8 cellular contexts compared by ENCODE assay signal in genomic region chr20:53865905-53866786, GRCh38.
DNase-seq lines count a peak whose midpoint lies in the region; TF ChIP-seq lines count a peak whose summit lies in the region.

No MANE protein-coding gene starts in this region.

- peaks cover 31% of the 10 kb centered on the region for H3F3A ChIP-seq in DOHH2 (ENCODE audit: control insufficient read depth, insufficient read depth)

- H3K79me2 ChIP-seq in DOHH2 (ENCODE audit: control insufficient read depth, low read length): peaks cover 17% of the 10 kb centered on the region; the same call in 1 of the 2 replicates

- H3K36me3 Mint-ChIP-seq in activated T-helper 2 cell treated with anti-CD3 and anti-CD28 coated beads, Interferon-gamma antibody, Interleukin-2, Interleukin-4, amounts not matched to agents 10 μg/mL and 5 μg/mL and 100 μg/mL, durations not matched to agents 14 hours and 24 hours and 36 hours (ENCODE audit: low read depth): no peaks in the 10 kb centered on the region

- H3K9me3 Mint-ChIP-seq in activated T-helper 2 cell treated with anti-CD3 and anti-CD28 coated beads, Interferon-gamma antibody, Interleukin-2, Interleukin-4, amounts not matched to agents 10 μg/mL and 5 μg/mL and 100 μg/mL, durations not matched to agents 14 hours and 24 hours and 36 hours: no peaks in the 10 kb centered on the region

- H3K4me1 ChIP-seq in DOHH2 (ENCODE audit: control insufficient read depth, low read length): peaks cover 70% of the 10 kb centered on the region
- H3K4me1 ChIP-seq in left ventricle myocardium inferior: peaks cover 35% of the 10 kb centered on the region

- H3K4me3 Mint-ChIP-seq in activated T-helper 2 cell treated with anti-CD3 and anti-CD28 coated beads, Interferon-gamma antibody, Interleukin-2, Interleukin-4, amounts not matched to agents 10 μg/mL and 5 μg/mL and 100 μg/mL, durations not matched to agents 14 hours and 24 hours and 36 hours (ENCODE audit: low read depth): peak overlapping the region; percentile 72

- intact Hi-C loops in activated T-helper 2 cell treated with anti-CD3 and anti-CD28 coated beads, Interferon-gamma antibody, Interleukin-2, Interleukin-4, amounts not matched to agents 10 μg/mL and 5 μg/mL and 100 μg/mL, durations not matched to agents 14 hours and 24 hours and 36 hours (cut with micrococcal nuclease): loop anchor here (5.0 kb wide), 3 partner anchors 39 to 269 kb away; no protein-coding TSS in a partner anchor
- intact Hi-C loops in left ventricle myocardium inferior (cut with micrococcal nuclease): no loop called here

- no peaks in the 10 kb centered on the region for H3K9me2 ChIP-seq in DOHH2 (replicated peaks; ENCODE audit: control insufficient read depth, low read length)

- peak overlapping the region; percentile 50 for H3K4me3 ChIP-seq in DOHH2 (ENCODE audit: low read length)
- peak overlapping the region; percentile 35 for H3K4me3 ChIP-seq in left ventricle myocardium inferior
- H3K4me3 ChIP-seq in retinal pigment epithelial cell (ENCODE audit: low read length): peak overlapping the region; percentile 26

- DNase-seq in MV-4-11 (lab: John Stamatoyannopoulos, UW) (peak; percentile 23), left ventricle myocardium inferior (no peak), retinal pigment epithelial cell (ENCODE audit: low read depth) (no peak), foreskin melanocyte (no peak), NK-92 (lab: John Stamatoyannopoulos, UW; ENCODE audit: unreplicated experiment) (no peak), NCI-H2029 treated with DMSO at 0.1 percent for 48 hours (lab: John Stamatoyannopoulos, UW) (no peak)
- no peak for DNase-seq in activated T-helper 2 cell treated with anti-CD3 and anti-CD28 coated beads, Interferon-gamma antibody, Interleukin-2, Interleukin-4, amounts not matched to agents 10 μg/mL and 5 μg/mL and 100 μg/mL, durations not matched to agents 14 hours and 24 hours and 36 hours (ENCODE audit: low spot score)

- H3K9me3 ChIP-seq in DOHH2 (ENCODE audit: control insufficient read depth, insufficient read depth, low read length): no peaks in the 10 kb centered on the region
- no peaks in the 10 kb centered on the region for H3K9me3 ChIP-seq in left ventricle myocardium inferior (replicated peaks)

- H3K4me1 Mint-ChIP-seq in activated T-helper 2 cell treated with anti-CD3 and anti-CD28 coated beads, Interferon-gamma antibody, Interleukin-2, Interleukin-4, amounts not matched to agents 10 μg/mL and 5 μg/mL and 100 μg/mL, durations not matched to agents 14 hours and 24 hours and 36 hours (ENCODE audit: low read depth): peaks cover 56% of the 10 kb centered on the region

- no peaks in the 10 kb centered on the region for H3K27me3 Mint-ChIP-seq in activated T-helper 2 cell treated with anti-CD3 and anti-CD28 coated beads, Interferon-gamma antibody, Interleukin-2, Interleukin-4, amounts not matched to agents 10 μg/mL and 5 μg/mL and 100 μg/mL, durations not matched to agents 14 hours and 24 hours and 36 hours (ENCODE audit: low read depth)

- H3K4me2 ChIP-seq in DOHH2 (ENCODE audit: low read length): peak overlapping the region; percentile 65

- TF ChIP-seq CTCF in DOHH2 (IDR thresholded peaks at IDR 0.05; ENCODE audit: low read depth, low read length, poor library complexity, severe bottlenecking) (no peak), left ventricle myocardium inferior (IDR thresholded peaks at IDR 0.05; ENCODE audit: borderline replicate concordance) (no peak), retinal pigment epithelial cell (conservative IDR thresholded peaks at IDR 0.05; ENCODE audit: low read depth, low read length) (no peak)

- H3K36me3 ChIP-seq in DOHH2 (ENCODE audit: control insufficient read depth, low read length): no peaks in the 10 kb centered on the region
- H3K36me3 ChIP-seq in left ventricle myocardium inferior: no peaks in the 10 kb centered on the region

- no peaks in the 10 kb centered on the region for H4K20me1 ChIP-seq in DOHH2 (ENCODE audit: control insufficient read depth, insufficient read depth, low read depth, low read length)

- peak overlapping the region; percentile 90 for H3K27ac Mint-ChIP-seq in activated T-helper 2 cell treated with anti-CD3 and anti-CD28 coated beads, Interferon-gamma antibody, Interleukin-2, Interleukin-4, amounts not matched to agents 10 μg/mL and 5 μg/mL and 100 μg/mL, durations not matched to agents 14 hours and 24 hours and 36 hours

- H3K27ac ChIP-seq in DOHH2 (ENCODE audit: low read depth, low read length) (peak overlapping the region; percentile 79), left ventricle myocardium inferior (replicated peaks) (peak overlapping the region; percentile 69)

- H3K27me3 ChIP-seq in DOHH2 (ENCODE audit: control insufficient read depth, low read length): no peaks in the 10 kb centered on the region
- H3K27me3 ChIP-seq in left ventricle myocardium inferior (ENCODE audit: low read depth): no peaks in the 10 kb centered on the region
